ENCODE assay signal across 15 cellular contexts in the genomic region with DNA sequence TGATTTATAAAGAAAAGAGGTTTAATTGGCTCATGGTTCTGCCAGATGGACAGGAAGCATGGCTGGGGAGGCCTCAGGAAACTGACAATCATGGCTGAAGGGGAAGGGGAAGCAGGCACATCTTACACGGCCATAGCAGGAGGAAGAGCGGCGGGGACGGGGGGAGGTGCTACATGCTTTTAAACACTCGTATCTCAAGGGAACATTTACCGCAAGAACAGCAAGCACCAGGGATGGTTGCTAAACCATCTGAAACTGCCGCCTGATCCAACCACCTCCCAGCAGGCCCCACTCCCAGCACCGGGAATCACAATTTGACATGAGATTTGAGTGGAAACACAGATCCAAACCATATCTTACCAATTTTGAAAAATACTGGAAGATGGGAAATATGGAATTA.
A peak's percentile ranks its signal among the peaks of the same experiment; 100 is the strongest.
DNase-seq lines count a peak whose midpoint lies in the region; ATAC-seq and TF ChIP-seq lines count a peak whose summit lies in the region.
"Had no signal": no experiment of that assay in that cellular context is flagged by ENCODE, and none has a peak within 500 bp of the region (broad histone marks: within the 10 kb centered on the region; RNA-seq: fewer than 3 reads in every experiment).

No MANE protein-coding gene starts in this region.

- peak; percentile 73 for ATAC-seq in sciatic nerve
- ATAC-seq: A549, HepG2 had no signal

- H3K27ac Mint-ChIP-seq in endothelial cell (ENCODE audit: unreplicated experiment): peak overlapping the region; percentile 88
- H3K27ac Mint-ChIP-seq: CD4-positive, alpha-beta T cell had no signal

- H3K36me3 Mint-ChIP-seq in endothelial cell (ENCODE audit: low read depth, unreplicated experiment): no peaks in the 10 kb centered on the region

- no peaks in the 10 kb centered on the region for H3F3A ChIP-seq in smooth muscle cell (ENCODE audit: low read depth)

- H2AFZ ChIP-seq in smooth muscle cell (ENCODE audit: low read depth): no peak overlapping the region

- no peak for TF ChIP-seq CTCF in endothelial cell (IDR thresholded peaks at IDR 0.05; ENCODE audit: unreplicated experiment)
- no peak for TF ChIP-seq CTCF in smooth muscle cell (IDR thresholded peaks at IDR 0.05; ENCODE audit: borderline replicate concordance, insufficient read depth, poor library complexity, severe bottlenecking)

- H3K4me3 Mint-ChIP-seq in endothelial cell (ENCODE audit: unreplicated experiment): peak overlapping the region; percentile 45
- H3K4me3 Mint-ChIP-seq: CD4-positive, alpha-beta T cell had no signal

- H3K4me1 Mint-ChIP-seq in endothelial cell (ENCODE audit: unreplicated experiment): peaks cover 11% of the 10 kb centered on the region

- no peaks in the 10 kb centered on the region for H3K9me3 Mint-ChIP-seq in endothelial cell (ENCODE audit: unreplicated experiment)
- H3K9me3 Mint-ChIP-seq: CD4-positive, alpha-beta T cell had no signal

- H3K79me2 ChIP-seq in smooth muscle cell (ENCODE audit: low read depth): no peaks in the 10 kb centered on the region

- intact Hi-C loops in sciatic nerve (cut with DNase I): no loop called here

- H3K4me2 ChIP-seq in BLaER1 treated with 17β-estradiol and CSF1 and Interleukin-3, amounts not matched to agents 10 nM and 100 nM: peak overlapping the region in 8 of 11 experiments; percentile 2 to 41 (median 14); a peak in 13 of 22 replicates
- H3K4me2 ChIP-seq in smooth muscle cell: no peak overlapping the region
- H3K4me2 ChIP-seq: A549 had no signal

- H3K27ac ChIP-seq in BLaER1 treated with 17β-estradiol and CSF1 and Interleukin-3, amounts not matched to agents 10 nM and 100 nM: peak overlapping the region in 8 of 11 experiments; percentile 55 to 87 (median 76); a peak in 15 of 22 replicates
- no peak overlapping the region for H3K27ac ChIP-seq in smooth muscle cell (ENCODE audit: low read depth)
- H3K27ac ChIP-seq: A549 had no signal

- no peaks in the 10 kb centered on the region for H3K36me3 ChIP-seq in BLaER1 treated with 17β-estradiol and CSF1 and Interleukin-3, amounts not matched to agents 10 nM and 100 nM
- no peaks in the 10 kb centered on the region for H3K36me3 ChIP-seq in smooth muscle cell (ENCODE audit: low read depth)
- H3K36me3 ChIP-seq: HAP-1 had no signal

- DNase-seq in KG1 (lab: John Stamatoyannopoulos, UW) (peak; percentile 68), endothelial cell (ENCODE audit: low spot score) (peak; percentile 22), sciatic nerve (ENCODE audit: low spot score) (no peak), OCI-M2 (lab: John Stamatoyannopoulos, UW; ENCODE audit: unreplicated experiment) (no peak), smooth muscle cell (lab: John Stamatoyannopoulos, UW; ENCODE audit: unreplicated experiment) (no peak), NCI-H2081 treated with DMSO at 0.1 percent for 48 hours (lab: John Stamatoyannopoulos, UW) (no peak)
- DNase-seq: AML-193; C1 segment of cervical spinal cord; CD4-positive, alpha-beta T cell; DMS79; EL had no signal

- no peaks in the 10 kb centered on the region for H4K20me1 ChIP-seq in BLaER1 treated with 17β-estradiol and CSF1 and Interleukin-3, amounts not matched to agents 10 nM and 100 nM
- no peaks in the 10 kb centered on the region for H4K20me1 ChIP-seq in smooth muscle cell (ENCODE audit: low read depth)

- peaks cover 24 to 57% (median 45%) of the 10 kb centered on the region in 11 experiments for H3K9me3 ChIP-seq in BLaER1 treated with 17β-estradiol and CSF1 and Interleukin-3, amounts not matched to agents 10 nM and 100 nM (replicated peaks in 1 of 11)
- no peaks in the 10 kb centered on the region for H3K9me3 ChIP-seq in smooth muscle cell (replicated peaks; ENCODE audit: low read depth)
- H3K9me3 ChIP-seq: A549, HAP-1 had no signal

- H3K9ac ChIP-seq in BLaER1 treated with 17β-estradiol and CSF1 and Interleukin-3, amounts not matched to agents 10 nM and 100 nM: peak overlapping the region in 3 of 11 experiments; percentile 4 to 60 (median 35); a peak in 2 of 22 replicates
- no peak overlapping the region for H3K9ac ChIP-seq in smooth muscle cell (ENCODE audit: low read depth)

- H3K4me1 ChIP-seq in BLaER1 treated with 17β-estradiol and CSF1 and Interleukin-3, amounts not matched to agents 10 nM and 100 nM: peaks cover 0 to 11% (median 8%) of the 10 kb centered on the region in 10 experiments; a peak in 11 of 20 replicates
- peaks cover 7% of the 10 kb centered on the region for H3K4me1 ChIP-seq in smooth muscle cell (ENCODE audit: low read depth)
- H3K4me1 ChIP-seq: A549, HAP-1 had no signal

- H3K27me3 ChIP-seq in BLaER1 treated with 17β-estradiol and CSF1 and Interleukin-3, amounts not matched to agents 10 nM and 100 nM: no peaks in the 10 kb centered on the region
- no peaks in the 10 kb centered on the region for H3K27me3 ChIP-seq in smooth muscle cell (ENCODE audit: low read depth)

- no peaks in the 10 kb centered on the region for H3K27me3 Mint-ChIP-seq in endothelial cell (ENCODE audit: unreplicated experiment)
- H3K27me3 Mint-ChIP-seq: CD4-positive, alpha-beta T cell had no signal

- 89% methylated on average over 8 of the region's 8 CpGs for WGBS in smooth muscle cell (ENCODE audit: low lambda C conversion rate)

- H3K4me3 ChIP-seq in BLaER1 treated with 17β-estradiol and CSF1 and Interleukin-3, amounts not matched to agents 10 nM and 100 nM: peak overlapping the region in 1 of 10 experiments; percentile 34; a peak in 3 of 20 replicates
- H3K4me3 ChIP-seq in smooth muscle cell: no peak overlapping the region
- H3K4me3 ChIP-seq: A549, HAP-1 had no signal

Comparison
In these comparisons a context has a peak if more than half of its experiments do, and no peak if none do; other contexts are left out.
1. DNase-seq: peak in KG1 (single experiment) and endothelial cell (single experiment); none in sciatic nerve (single experiment), OCI-M2 (single experiment), smooth muscle cell (single experiment) and NCI-H2081 treated with DMSO at 0.1 percent for 48 hours (single experiment).